In genomic region chr3:184336484-184337230, GRCh38 we compare ENCODE assay signal across 2 cellular contexts.
A peak's percentile ranks its signal among the peaks of the same experiment; 100 is the strongest.
TF ChIP-seq lines count a peak whose summit lies in the region.

No MANE protein-coding gene starts in this region.

TF ChIP-seq in HEK293, 187 proteins besides CTCF, POLR2A, EP300 and RAD21:
- TF ChIP-seq ZNF600 (tag by site-specific recombination; IDR thresholded peaks at IDR 0.05) (no peak), ZNF548 (tag by site-specific recombination; IDR thresholded peaks at IDR 0.05) (no peak), REST (tag by site-specific recombination; IDR thresholded peaks at IDR 0.05) (no peak), ZNF664 (tag by site-specific recombination; IDR thresholded peaks at IDR 0.05) (no peak), ZNF394 (tag by site-specific recombination; IDR thresholded peaks at IDR 0.05; ENCODE audit: borderline replicate concordance) (no peak), IKZF3 (tag by site-specific recombination; IDR thresholded peaks at IDR 0.05) (no peak), GFI1B (tag by site-specific recombination; IDR thresholded peaks at IDR 0.05) (peak; percentile 70; the same call in 1 of the 2 replicates), ZNF211 (tag by site-specific recombination; IDR thresholded peaks at IDR 0.05; ENCODE audit: low read depth) (no peak), OVOL3 (tag by site-specific recombination; IDR thresholded peaks at IDR 0.05) (no peak), ZNF530 (tag by site-specific recombination; IDR thresholded peaks at IDR 0.05; ENCODE audit: low read depth) (no peak), ZNF335 (tag by site-specific recombination; conservative IDR thresholded peaks at IDR 0.05) (peak; percentile 75), MYNN (tag by site-specific recombination; IDR thresholded peaks at IDR 0.05; ENCODE audit: borderline replicate concordance) (no peak), ZNF449 (tag by site-specific recombination; IDR thresholded peaks at IDR 0.05) (no peak), ZBTB17 (tag by site-specific recombination; IDR thresholded peaks at IDR 0.05) (peak; percentile 26), ZNF76 (tag by site-specific recombination; IDR thresholded peaks at IDR 0.05; ENCODE audit: borderline replicate concordance, low read depth) (peak; percentile 76; the same call in 1 of the 2 replicates), ZNF561 (tag by site-specific recombination; IDR thresholded peaks at IDR 0.05; ENCODE audit: borderline replicate concordance) (no peak), ZBTB48 (tag by site-specific recombination; IDR thresholded peaks at IDR 0.05) (0 out of 2 replicates have a peak, but pooled peaks have one; percentile 16), ZFHX2 (tag by site-specific recombination; conservative IDR thresholded peaks at IDR 0.05) (peak; percentile 95), TCF7L2 (IDR thresholded peaks at IDR 0.05; ENCODE audit: borderline replicate concordance, low read depth, low read length) (no peak), ZNF623 (tag by site-specific recombination; IDR thresholded peaks at IDR 0.05) (no peak), ZNF404 (tag by site-specific recombination; IDR thresholded peaks at IDR 0.05) (no peak), BCL11B (tag by site-specific recombination; IDR thresholded peaks at IDR 0.05; ENCODE audit: low read depth) (peak; percentile 85), ZNF362 (tag by site-specific recombination; IDR thresholded peaks at IDR 0.05) (no peak)
TF ChIP-seq in HEK293: peak in this region for 7.

TF ChIP-seq in HepG2, 621 proteins besides CTCF, POLR2A, EP300 and RAD21 (continues in another document):
- TF ChIP-seq ELF1 (CRISPR knock-in tag; IDR thresholded peaks at IDR 0.05) = 0 out of 2 replicates have a peak, but pooled peaks have one; percentile 38
- TF ChIP-seq SAP130 (CRISPR knock-in tag; IDR thresholded peaks at IDR 0.05; ENCODE audit: low read depth) = peak; percentile 31
- no peak for TF ChIP-seq PAX8 (CRISPR knock-in tag; IDR thresholded peaks at IDR 0.05; ENCODE audit: borderline replicate concordance)
- 0 out of 2 replicates have a peak, but pooled peaks have one; percentile 67 for TF ChIP-seq ZNF850 (CRISPR knock-in tag; conservative IDR thresholded peaks at IDR 0.05)
- TF ChIP-seq ZNF253 (CRISPR knock-in tag; IDR thresholded peaks at IDR 0.05; ENCODE audit: borderline replicate concordance) = no peak
- TF ChIP-seq RARA (CRISPR knock-in tag; IDR thresholded peaks at IDR 0.05) = 0 out of 2 replicates have a peak, but pooled peaks have one; percentile 4
- TF ChIP-seq ZNF275 (CRISPR knock-in tag; IDR thresholded peaks at IDR 0.05; ENCODE audit: borderline replicate concordance) = 0 out of 2 replicates have a peak, but pooled peaks have one; percentile 15
- 0 out of 2 replicates have a peak, but pooled peaks have one; percentile 7 for TF ChIP-seq SPEN (CRISPR knock-in tag; IDR thresholded peaks at IDR 0.05; ENCODE audit: low read depth)
- no peak; the same call in 1 of the 2 replicates for TF ChIP-seq ZNF350 (CRISPR knock-in tag; IDR thresholded peaks at IDR 0.05; ENCODE audit: borderline replicate concordance, low read depth)
- 0 out of 2 replicates have a peak, but pooled peaks have one; percentile 25 for TF ChIP-seq PHF21A (CRISPR knock-in tag; IDR thresholded peaks at IDR 0.05)
- peak; percentile 34; the same call in 1 of the 2 replicates for TF ChIP-seq ARID4A (CRISPR knock-in tag; IDR thresholded peaks at IDR 0.05; ENCODE audit: borderline replicate concordance)
- TF ChIP-seq ZFP91 (CRISPR knock-in tag; IDR thresholded peaks at IDR 0.05; ENCODE audit: borderline replicate concordance) = peak; percentile 64; the same call in 1 of the 2 replicates
- TF ChIP-seq KLF12 (CRISPR knock-in tag; IDR thresholded peaks at IDR 0.05; ENCODE audit: borderline replicate concordance) = no peak
- 0 out of 2 replicates have a peak, but pooled peaks have one; percentile 51 for TF ChIP-seq ZFP41 (CRISPR knock-in tag; IDR thresholded peaks at IDR 0.05; ENCODE audit: borderline replicate concordance)
- TF ChIP-seq SALL1 (CRISPR knock-in tag; IDR thresholded peaks at IDR 0.05) = peak; percentile 48
- TF ChIP-seq PHF8 (CRISPR knock-in tag; IDR thresholded peaks at IDR 0.05) = peak; percentile 64
- TF ChIP-seq TFAP4 (IDR thresholded peaks at IDR 0.05; ENCODE audit: borderline replicate concordance, low read depth) = peak; percentile 52
- peak; percentile 30; the same call in 1 of the 2 replicates for TF ChIP-seq BORCS8-MEF2B (CRISPR knock-in tag; IDR thresholded peaks at IDR 0.05)
- TF ChIP-seq ZNF724P (CRISPR knock-in tag; IDR thresholded peaks at IDR 0.05; ENCODE audit: borderline replicate concordance) = 0 out of 2 replicates have a peak, but pooled peaks have one; percentile 43
- 0 out of 2 replicates have a peak, but pooled peaks have one; percentile 19 for TF ChIP-seq ZNF333 (CRISPR knock-in tag; IDR thresholded peaks at IDR 0.05; ENCODE audit: borderline replicate concordance)
- no peak for TF ChIP-seq PRDM10 (CRISPR knock-in tag; IDR thresholded peaks at IDR 0.05; ENCODE audit: low read depth)
- peak; percentile 38; the same call in 1 of the 2 replicates for TF ChIP-seq CREM (IDR thresholded peaks at IDR 0.05)
- TF ChIP-seq CREM (CRISPR knock-in tag; IDR thresholded peaks at IDR 0.05) = no peak
- TF ChIP-seq UBTF (CRISPR knock-in tag; IDR thresholded peaks at IDR 0.05) = peak; percentile 29; the same call in 1 of the 2 replicates
- TF ChIP-seq ZNF768 (CRISPR knock-in tag; IDR thresholded peaks at IDR 0.05) = no peak
- no peak for TF ChIP-seq NFIC (IDR thresholded peaks at IDR 0.05; ENCODE audit: low read length)
- TF ChIP-seq SUZ12 (IDR thresholded peaks at IDR 0.05; ENCODE audit: low read depth, low read length) = peak; percentile 27; the same call in 1 of the 2 replicates
- TF ChIP-seq ZNF7 (CRISPR knock-in tag; IDR thresholded peaks at IDR 0.05) = no peak
- no peak for TF ChIP-seq POLR2AphosphoS5 (IDR thresholded peaks at IDR 0.05; ENCODE audit: low read depth, low read length)
- no peak for TF ChIP-seq ZNF280D (CRISPR knock-in tag; IDR thresholded peaks at IDR 0.05)
- TF ChIP-seq GATA4 (IDR thresholded peaks at IDR 0.05; ENCODE audit: borderline replicate concordance, low read depth) = no peak
